ENCODE assay signal across 16 cellular contexts in genomic region chr13:76829572-76830327, GRCh38. TPM values are rescaled to one million over a fixed set of nuclear protein-coding genes. Genes with fewer than 3 reads are reported as not detected.
DNase-seq lines count a peak whose midpoint lies in the region; ATAC-seq, FAIRE-seq and TF ChIP-seq lines count a peak whose summit lies in the region.
"Had no signal": no experiment of that assay in that cellular context is flagged by ENCODE, and none has a peak within 500 bp of the region (broad histone marks: within the 10 kb centered on the region; RNA-seq: fewer than 3 reads in every experiment).

No MANE protein-coding gene starts in this region.

- H3K9me3 ChIP-seq in trophoblast cell (ENCODE audit: insufficient read depth, low read depth, low read length) (no peaks in the 10 kb centered on the region), PC-9 (ENCODE audit: insufficient read depth, low read depth) (no peaks in the 10 kb centered on the region), HAP-1 (no peaks in the 10 kb centered on the region)
- H3K9me3 ChIP-seq: spleen had no signal

- H3K18ac ChIP-seq in trophoblast cell (ENCODE audit: low read length), result no peak overlapping the region

- no peak for TF ChIP-seq CTCF in PC-9 (conservative IDR thresholded peaks at IDR 0.05)

- H3K9ac ChIP-seq in trophoblast cell (ENCODE audit: low read length), result no peak overlapping the region

- H2BK5ac ChIP-seq in trophoblast cell (ENCODE audit: low read depth, low read length, poor library complexity), result no peak overlapping the region

- H2AFZ ChIP-seq in ACC112 (ENCODE audit: low read length, unreplicated experiment) (peak overlapping the region; percentile 10), trophoblast cell (ENCODE audit: insufficient read depth, low read length, poor library complexity) (no peak overlapping the region), PC-9 (no peak overlapping the region)

- no peak overlapping the region for H2AK5ac ChIP-seq in trophoblast cell (ENCODE audit: low read length)

- no peak for ATAC-seq in GM19035 (IDR thresholded peaks at IDR 0.05; ENCODE audit: unreplicated experiment)

- no peak overlapping the region for H3K4ac ChIP-seq in trophoblast cell (ENCODE audit: low read depth, low read length)

- H3K4me3 ChIP-seq in ACC112 (ENCODE audit: low read depth, low read length) (no peak overlapping the region), trophoblast cell (ENCODE audit: low read depth, low read length) (no peak overlapping the region), PC-9 (no peak overlapping the region), HAP-1 (no peak overlapping the region)
- H3K4me3 ChIP-seq: spleen had no signal

- intact Hi-C loops in PC-9 (cut with micrococcal nuclease; ENCODE audit: unreplicated experiment), result no loop called here

- peaks cover 3% of the 10 kb centered on the region for H3K4me1 ChIP-seq in ACC112 (ENCODE audit: control insufficient read depth, insufficient read depth, low read length, unreplicated experiment)
- no peaks in the 10 kb centered on the region for H3K4me1 ChIP-seq in trophoblast cell (ENCODE audit: control insufficient read depth in 1 of 2, insufficient read depth in 2 of 2, low read length in 2 of 2)
- no peaks in the 10 kb centered on the region for H3K4me1 ChIP-seq in PC-9 (replicated peaks; ENCODE audit: insufficient read depth)
- no peaks in the 10 kb centered on the region for H3K4me1 ChIP-seq in HAP-1

- no CpG with 5 or more reads among the region's 9 CpGs for WGBS in trophoblast cell (ENCODE audit: extremely low coverage, insufficient coverage, insufficient read length)

- FAIRE-seq in endometrium (lab: Jason Lieb, UNC), result peak; percentile 98

- POLR2A ChIA-PET in PC-9 (lab: Charles Lee; ENCODE audit: unreplicated experiment), result interaction anchor here (0.6 kb wide), 1 partner anchor 613 kb away, joined by 5 read pairs; no protein-coding TSS in a partner anchor

- H3K36me3 ChIP-seq in ACC112 (ENCODE audit: insufficient read depth, low read length) (no peaks in the 10 kb centered on the region), trophoblast cell (ENCODE audit: control insufficient read depth in 1 of 2, insufficient read depth in 2 of 2, low read length in 2 of 2) (no peaks in the 10 kb centered on the region), PC-9 (ENCODE audit: low read depth) (no peaks in the 10 kb centered on the region), HAP-1 (replicated peaks) (no peaks in the 10 kb centered on the region)
- H3K36me3 ChIP-seq: spleen had no signal

- H3K27me3 ChIP-seq in ACC112 (ENCODE audit: insufficient read depth, low read length), result no peaks in the 10 kb centered on the region
- no peaks in the 10 kb centered on the region for H3K27me3 ChIP-seq in trophoblast cell (ENCODE audit: insufficient read depth, low read length)
- no peaks in the 10 kb centered on the region for H3K27me3 ChIP-seq in PC-9 (ENCODE audit: insufficient read depth, low read depth)
- H3K27me3 ChIP-seq in HAP-1 (ENCODE audit: low read depth), result no peaks in the 10 kb centered on the region
- H3K27me3 ChIP-seq: spleen had no signal

- no peak overlapping the region for H2BK12ac ChIP-seq in trophoblast cell (ENCODE audit: low read length)

- H3K23ac ChIP-seq in trophoblast cell (ENCODE audit: low read length), result no peak overlapping the region

- H3F3A ChIP-seq in PC-9 (ENCODE audit: insufficient read depth, low read depth), result no peaks in the 10 kb centered on the region

- no peaks in the 10 kb centered on the region for H3K9me2 ChIP-seq in PC-9 (ENCODE audit: insufficient read depth)

- no peak overlapping the region for H4K8ac ChIP-seq in trophoblast cell (ENCODE audit: low read depth, low read length)

- BruUV-seq in PC-9 (replicated peaks; lab: Mats Ljungman, UMichigan), result no TSS peak

- peak overlapping the region; percentile 35 for H4K91ac ChIP-seq in trophoblast cell (ENCODE audit: low read depth, low read length)

- H3K4me2 ChIP-seq in trophoblast cell (ENCODE audit: low read length), result no peak overlapping the region
- no peak overlapping the region for H3K4me2 ChIP-seq in PC-9

- H4K20me1 ChIP-seq in PC-9 (ENCODE audit: insufficient read depth), result no peaks in the 10 kb centered on the region

- in situ Hi-C loops in HAP-1 (cut with MboI; ENCODE audit: low sequenced_read_pairs), result no loop called here

- H3K14ac ChIP-seq in trophoblast cell (ENCODE audit: low read length), result no peak overlapping the region

- CTCF ChIA-PET in PC-9 (lab: Charles Lee), result no interaction called here

- H3K79me2 ChIP-seq in ACC112 (ENCODE audit: control insufficient read depth, insufficient read depth, low read length, unreplicated experiment) (no peaks in the 10 kb centered on the region), trophoblast cell (ENCODE audit: control insufficient read depth, insufficient read depth, low read length, poor library complexity) (no peaks in the 10 kb centered on the region), PC-9 (ENCODE audit: low read depth) (no peaks in the 10 kb centered on the region)

- DNase-seq in kidney tubule cell (ENCODE audit: low spot score) (peak; percentile 44), trophoblast cell (no peak), PC-9 (no peak), H4 (ENCODE audit: low spot score) (no peak), HAP-1 (ENCODE audit: low spot score in 2 of 2) (no peak)
- DNase-seq: activated B cell treated with CpG ODN at 0.5 μM for 24 hours; activated CD8-positive, alpha-beta memory T cell treated with anti-CD3 and anti-CD28 coated beads, Interleukin-2, amount 50 U/mL, for 4 hours; activated naive CD4-positive, alpha-beta T cell treated with anti-CD3 and anti-CD28 coated beads for 36 hours; CD8-positive, alpha-beta memory T cell; H7; NCI-H187 treated with DMSO at 0.1 percent for 48 hours; NCI-H526; spleen had no signal

- H3K79me1 ChIP-seq in trophoblast cell (ENCODE audit: low read length), result no peaks in the 10 kb centered on the region

- no peak overlapping the region for H2BK120ac ChIP-seq in trophoblast cell (ENCODE audit: insufficient read depth, low read length, poor library complexity)

- H3K27ac ChIP-seq in ACC112 (ENCODE audit: low read depth, low read length) (no peak overlapping the region), trophoblast cell (ENCODE audit: low read depth, low read length) (no peak overlapping the region), PC-9 (no peak overlapping the region)

- no peak overlapping the region for H4K12ac ChIP-seq in trophoblast cell (ENCODE audit: low read depth, low read length)

RNA-seq across cellular contexts. Expression of gene KCTD12, which starts 56.5 kb away (rescaled TPM):
- 52.2 and 52.5 TPM in 2 replicates for polyA plus RNA-seq in trophoblast cell (2013)
- 0.15 TPM in 1 of 2 replicates, not detected in the other for total RNA-seq in PC-9 (2021)
- total RNA-seq in H4 (2014; rRNA removed; shearing (Covaris generic)), result 2.2 and 2.7 TPM in 2 replicates
